Comparison of ENCODE assay signal across 8 cellular contexts in genomic region chr11:96341237-96342130, GRCh38. TPM values are rescaled to one million over a fixed set of nuclear protein-coding genes. Genes with fewer than 3 reads are reported as not detected.
A peak's percentile ranks its signal among the peaks of the same experiment; 100 is the strongest.
DNase-seq lines count a peak whose midpoint lies in the region; ATAC-seq and TF ChIP-seq lines count a peak whose summit lies in the region.

No MANE protein-coding gene starts in this region.

- no peaks in the 10 kb centered on the region for H3K9me3 Mint-ChIP-seq in activated CD4-positive, alpha-beta T cell treated with anti-CD3 and anti-CD28 coated beads for 36 hours (ENCODE audit: low read depth)
- no peaks in the 10 kb centered on the region for H3K9me3 Mint-ChIP-seq in dendritic cell treated with granulocyte-macrophage colony-stimulating factor and Interleukin-4, amounts not matched to agents 40 ng/mL and 50 ng/mL, for 4 days

- H3K27ac Mint-ChIP-seq in activated CD4-positive, alpha-beta T cell treated with anti-CD3 and anti-CD28 coated beads for 36 hours, result peak overlapping the region; percentile 95
- H3K27ac Mint-ChIP-seq in dendritic cell treated with granulocyte-macrophage colony-stimulating factor and Interleukin-4, amounts not matched to agents 40 ng/mL and 50 ng/mL, for 4 days, result peak overlapping the region; percentile 96

- WGBS in lung, 2 donors, result 14 to 32% methylated on average over 26 of the region's 26 CpGs

- H3K4me3 ChIP-seq in AG10803 (ENCODE audit: low read length) (peak overlapping the region; percentile 63), HUES48 (ENCODE audit: low read depth, low read length) (peak overlapping the region; percentile 90), lung (peak overlapping the region; percentile 42)

- intact Hi-C loops in activated CD4-positive, alpha-beta T cell treated with anti-CD3 and anti-CD28 coated beads for 36 hours (cut with DNase I, micrococcal nuclease), result loop anchor here (1.0 to 5.0 kb wide), 10 partner anchors 53 to 552 kb away; partner anchors contain the start of genes FAM76B (in 1 of the 2) and MTMR2 (in 1 of the 2)
- intact Hi-C loops in dendritic cell treated with granulocyte-macrophage colony-stimulating factor and Interleukin-4, amounts not matched to agents 40 ng/mL and 50 ng/mL, for 4 days (cut with micrococcal nuclease), result loop anchor here (5.0 kb wide), 1 partner anchor 99 kb away; no protein-coding TSS in a partner anchor

- H3K4me1 Mint-ChIP-seq in activated CD4-positive, alpha-beta T cell treated with anti-CD3 and anti-CD28 coated beads for 36 hours, result peaks cover 43% of the 10 kb centered on the region
- H3K4me1 Mint-ChIP-seq in dendritic cell treated with granulocyte-macrophage colony-stimulating factor and Interleukin-4, amounts not matched to agents 40 ng/mL and 50 ng/mL, for 4 days (ENCODE audit: low read depth), result peaks cover 58% of the 10 kb centered on the region

- H3K27ac ChIP-seq in HUES48 (ENCODE audit: low read depth, low read length) (no peak overlapping the region), lung (ENCODE audit: low read depth in 1 of 2, low read length in 1 of 2) (peak overlapping the region; percentile 62 to 90)

- POLR2A ChIA-PET in activated CD4-positive, alpha-beta T cell treated with anti-CD3 and anti-CD28 coated beads for 36 hours (lab: Charles Lee), result interaction anchor here (0.5 to 1.9 kb wide), 11 partner anchors 16 to 551 kb away, joined by 3 to 10 read pairs (median 3); partner anchors contain the start of gene CEP57

- H3K36me3 ChIP-seq in HUES48 (ENCODE audit: control insufficient read depth, insufficient read depth, low read length) (no peaks in the 10 kb centered on the region), lung (ENCODE audit: control insufficient read depth in 2 of 2, insufficient read depth in 2 of 2, low read length in 2 of 2) (no peaks in the 10 kb centered on the region)

- no peak overlapping the region for H3K9ac ChIP-seq in HUES48 (ENCODE audit: low read depth, low read length)

- no peaks in the 10 kb centered on the region for H3K27me3 Mint-ChIP-seq in activated CD4-positive, alpha-beta T cell treated with anti-CD3 and anti-CD28 coated beads for 36 hours
- H3K27me3 Mint-ChIP-seq in dendritic cell treated with granulocyte-macrophage colony-stimulating factor and Interleukin-4, amounts not matched to agents 40 ng/mL and 50 ng/mL, for 4 days, result peaks cover 8% of the 10 kb centered on the region

- DNase-seq in AG10803 (ENCODE audit: low read depth) (peak; percentile 56), lung (ENCODE audit: low spot score) (no peak), NCI-H1048 (lab: John Stamatoyannopoulos, UW) (no peak)
- peak; percentile 84 for DNase-seq in activated CD4-positive, alpha-beta T cell treated with anti-CD3 and anti-CD28 coated beads for 36 hours
- peak; percentile 37 to 41 for DNase-seq in stimulated activated CD8-positive, alpha-beta memory T cell treated with anti-CD3 and anti-CD28 coated beads, Interleukin-15, amount 100 ng/mL, for 4 hours (ENCODE audit: low read depth in 2 of 2)

- H3K27me3 ChIP-seq in HUES48 (ENCODE audit: control insufficient read depth, insufficient read depth, low read length), result peaks cover 11% of the 10 kb centered on the region
- H3K27me3 ChIP-seq in lung (ENCODE audit: control insufficient read depth, insufficient read depth), result no peaks in the 10 kb centered on the region

- H3K4me1 ChIP-seq in HUES48 (ENCODE audit: control insufficient read depth, insufficient read depth, low read length) (peaks cover 54% of the 10 kb centered on the region), lung (ENCODE audit: control insufficient read depth in 2 of 2, insufficient read depth in 2 of 2, low read length in 2 of 2) (peaks cover 11 to 18% of the 10 kb centered on the region in 2 donors)

- CTCF ChIA-PET in activated CD4-positive, alpha-beta T cell treated with anti-CD3 and anti-CD28 coated beads for 36 hours (lab: Charles Lee), result interaction anchor here (0.6 to 7.2 kb wide), 35 partner anchors 9 to 550 kb away, joined by 3 to 69 read pairs (median 6); partner anchors contain the start of genes CCDC82, CEP57 and JRKL

- TF ChIP-seq CTCF in AG10803 (conservative IDR thresholded peaks at IDR 0.05; ENCODE audit: low read length) (peak; percentile 53), lung (IDR thresholded peaks at IDR 0.05; ENCODE audit: control extremely low read depth, extremely low read depth) (no peak)

- H3K9me3 ChIP-seq in HUES48 (ENCODE audit: control insufficient read depth, insufficient read depth, low read length) (no peaks in the 10 kb centered on the region), lung (ENCODE audit: control insufficient read depth in 2 of 2, insufficient read depth in 1 of 2, low read length in 1 of 2) (no peaks in the 10 kb centered on the region)

- H3K36me3 Mint-ChIP-seq in activated CD4-positive, alpha-beta T cell treated with anti-CD3 and anti-CD28 coated beads for 36 hours (ENCODE audit: low read depth), result peaks cover 48% of the 10 kb centered on the region
- H3K36me3 Mint-ChIP-seq in dendritic cell treated with granulocyte-macrophage colony-stimulating factor and Interleukin-4, amounts not matched to agents 40 ng/mL and 50 ng/mL, for 4 days (ENCODE audit: low read depth), result peaks cover 15% of the 10 kb centered on the region

- ATAC-seq in GM19438 (IDR thresholded peaks at IDR 0.05; ENCODE audit: low read depth, unreplicated experiment) (peak; percentile 36), lung (ENCODE audit: insufficient read depth, low FRiP score) (peak; percentile 4)
- peak; percentile 50 for ATAC-seq in activated CD4-positive, alpha-beta T cell treated with anti-CD3 and anti-CD28 coated beads for 36 hours

- H3K4me3 Mint-ChIP-seq in activated CD4-positive, alpha-beta T cell treated with anti-CD3 and anti-CD28 coated beads for 36 hours, result peak overlapping the region; percentile 84
- peak overlapping the region; percentile 100 for H3K4me3 Mint-ChIP-seq in dendritic cell treated with granulocyte-macrophage colony-stimulating factor and Interleukin-4, amounts not matched to agents 40 ng/mL and 50 ng/mL, for 4 days

RNA-seq across cellular contexts. Expression of gene MAML2, which starts 1.5 kb away (rescaled TPM):
- 10 to 100 TPM; 23.9 to 37.1 TPM for total RNA-seq in activated CD4-positive, alpha-beta T cell treated with anti-CD3 and anti-CD28 coated beads for 36 hours
- 10 to 100 TPM; 20.5 to 41.8 TPM for total RNA-seq in lung
- polyA plus RNA-seq in lung, result 1 to 10 TPM; 3.8 to 6.9 TPM

RNA-seq across cellular contexts. Expression of gene CCDC82, which starts 48.2 kb away (rescaled TPM):
- 10 to 100 TPM; 32.1 to 38.3 TPM for total RNA-seq in activated CD4-positive, alpha-beta T cell treated with anti-CD3 and anti-CD28 coated beads for 36 hours
- total RNA-seq in lung, result 10 to 100 TPM; 23.7 to 46.9 TPM
- polyA plus RNA-seq in lung, result 10 to 100 TPM; 16.4 to 34.8 TPM

RNA-seq across cellular contexts. Expression of gene JRKL, which starts 48.3 kb away (rescaled TPM):
- 10 to 100 TPM; 12.9 to 15.7 TPM for total RNA-seq in activated CD4-positive, alpha-beta T cell treated with anti-CD3 and anti-CD28 coated beads for 36 hours
- 10 to 100 TPM in 1 of 2 donors, 1 to 10 TPM in 1; 9.4 to 20.2 TPM for total RNA-seq in lung
- 1 to 10 TPM; 5.1 to 6.5 TPM for polyA plus RNA-seq in lung

Comparison
In these comparisons a context has a peak if more than half of its experiments do, and no peak if none do; other contexts are left out.
1. DNase-seq: peak in AG10803 (single experiment), activated CD4-positive, alpha-beta T cell treated with anti-CD3 and anti-CD28 coated beads for 36 hours (single experiment) and stimulated activated CD8-positive, alpha-beta memory T cell treated with anti-CD3 and anti-CD28 coated beads, Interleukin-15, amount 100 ng/mL, for 4 hours (2 of 2); none in lung (single experiment) and NCI-H1048 (single experiment).
2. Peak in every context shown above with its lines, with median percentiles within 50 percentile points of each other: H3K4me3 ChIP-seq and ATAC-seq.